19 cellular contexts compared by ENCODE assay signal in the genomic region with DNA sequence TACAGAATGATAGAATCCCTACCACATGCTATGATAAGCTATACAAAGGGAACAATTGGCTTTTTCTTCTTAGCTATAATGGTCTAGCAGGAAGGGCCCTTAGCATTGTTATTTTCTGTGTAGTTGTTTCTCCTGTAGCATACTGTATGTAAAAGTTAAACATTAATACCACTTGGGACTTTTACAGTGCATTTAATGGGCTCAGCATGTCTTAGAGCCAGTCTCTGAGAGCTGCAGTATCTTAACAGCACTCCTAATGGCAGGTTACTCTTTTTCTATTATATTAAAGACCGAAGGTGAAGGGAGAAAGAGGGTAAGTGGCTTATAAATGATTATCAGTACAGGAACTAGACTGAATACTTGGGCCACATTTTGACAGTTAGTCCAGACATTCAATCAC.
"Had no signal": no experiment of that assay in that cellular context is flagged by ENCODE, and none has a peak within 500 bp of the region (broad histone marks: within the 10 kb centered on the region; RNA-seq: fewer than 3 reads in every experiment).

No MANE protein-coding gene starts in this region.

- DNase-seq: dermis blood vessel endothelial cell; foreskin melanocyte; head of caudate nucleus; hypothalamus; kidney glomerular epithelial cell; left ventricle myocardium inferior; lower lobe of right lung; midbrain; naive B cell; psoas muscle; retina; right lobe of liver; stimulated activated CD4-positive, alpha-beta T cell treated with anti-CD3 and anti-CD28 coated beads, Interleukin-4, amount 100 ng/mL, for 1 hour; stimulated activated CD8-positive, alpha-beta memory T cell treated with anti-CD3 and anti-CD28 coated beads, Interleukin-4, amount 100 ng/mL, for 48 hours; stimulated activated naive CD8-positive, alpha-beta T cell treated with anti-CD3 and anti-CD28 coated beads, Interleukin-15, amount 100 ng/mL, for 72 hours; trophoblast cell had no signal

- H3K4me3 ChIP-seq: left ventricle myocardium inferior, lower lobe of right lung, psoas muscle, right lobe of liver, thoracic aorta had no signal

- H3K9me3 ChIP-seq: left ventricle myocardium inferior, lower lobe of right lung, neutrophil, psoas muscle, right lobe of liver, thoracic aorta had no signal

- H3K27me3 ChIP-seq: neutrophil, right lobe of liver had no signal

- H3K27ac ChIP-seq: left ventricle myocardium inferior, lower lobe of right lung, neutrophil, psoas muscle, right lobe of liver, thoracic aorta had no signal

- ATAC-seq: lower lobe of right lung; psoas muscle; stimulated activated effector memory CD8-positive, alpha-beta T cell treated with anti-CD3 and anti-CD28 coated beads, Interleukin-12 subunit alpha, Interleukin-12 subunit beta, amount 100 ng/mL, for 72 hours; stimulated activated naive CD8-positive, alpha-beta T cell treated with anti-CD3 and anti-CD28 coated beads, Interleukin-15, amount 100 ng/mL, for 72 hours had no signal

- H3K36me3 ChIP-seq: left ventricle myocardium inferior, lower lobe of right lung, neutrophil, right lobe of liver, thoracic aorta had no signal

- H3K4me1 ChIP-seq: lower lobe of right lung, psoas muscle had no signal
